Comparison of ENCODE assay signal across 26 cellular contexts in genomic region chr1:108886292-108886691, GRCh38. TPM values are rescaled to one million over a fixed set of nuclear protein-coding genes. Genes with fewer than 3 reads are reported as not detected.
"Had no signal": no experiment of that assay in that cellular context is flagged by ENCODE, and none has a peak within 500 bp of the region (broad histone marks: within the 10 kb centered on the region; RNA-seq: fewer than 3 reads in every experiment).

No MANE protein-coding gene starts in this region.

- H2AFZ ChIP-seq: hepatocyte had no signal

- ATAC-seq: esophagus mucosa; foreskin keratinocyte; gastroesophageal sphincter; heart left ventricle; left cardiac atrium; left lung; naive thymus-derived CD4-positive, alpha-beta T cell; sciatic nerve; stimulated activated memory B cell treated with anti-CD40 and anti-IgM and Interleukin-4, amounts not matched to agents 10 μg/mL and 1 μg/mL and 100 μg/mL, for 72 hours; upper lobe of right lung had no signal

- H3K9me3 Mint-ChIP-seq: naive thymus-derived CD4-positive, alpha-beta T cell; nephron; stimulated activated memory B cell treated with anti-CD40 and anti-IgM and Interleukin-4, amounts not matched to agents 10 μg/mL and 1 μg/mL and 100 μg/mL, for 72 hours; stimulated activated naive CD8-positive, alpha-beta T cell treated with anti-CD3 and anti-CD28 coated beads, Interleukin-15, Interleukin-2, amounts not matched to agents 100 ng/mL and 50 ng/mL, for 24 hours had no signal

- H3K9me3 ChIP-seq: gastroesophageal sphincter, heart left ventricle, left lung, prostate gland, right atrium auricular region, thoracic aorta, tibial nerve, upper lobe of right lung, uterus had no signal

- H3K27me3 Mint-ChIP-seq: stimulated activated memory B cell treated with anti-CD40 and anti-IgM and Interleukin-4, amounts not matched to agents 10 μg/mL and 1 μg/mL and 100 μg/mL, for 72 hours had no signal

- DNase-seq: cerebellar nuclear complex; cortex of kidney; foreskin keratinocyte; heart left ventricle; left cardiac atrium; left lung; mammary epithelial cell; mesendoderm; midbrain; naive thymus-derived CD4-positive, alpha-beta T cell; nucleus accumbens; stimulated activated CD4-positive, alpha-beta T cell treated with anti-CD3 and anti-CD28 coated beads, Interleukin-4, amount 100 ng/mL, for 4 hours; upper lobe of right lung; uterus had no signal

- H3K36me3 ChIP-seq: heart left ventricle, left lung, prostate gland, right atrium auricular region, thoracic aorta, tibial nerve, upper lobe of right lung, uterus had no signal

- H3K36me3 Mint-ChIP-seq: stimulated activated memory B cell treated with anti-CD40 and anti-IgM and Interleukin-4, amounts not matched to agents 10 μg/mL and 1 μg/mL and 100 μg/mL, for 72 hours had no signal

- H3K4me3 ChIP-seq: gastroesophageal sphincter, heart left ventricle, hepatocyte, left lung, prostate gland, right atrium auricular region, thoracic aorta, tibial nerve, upper lobe of right lung, uterus had no signal

- H3K4me3 Mint-ChIP-seq: naive thymus-derived CD4-positive, alpha-beta T cell; nephron; stimulated activated memory B cell treated with anti-CD40 and anti-IgM and Interleukin-4, amounts not matched to agents 10 μg/mL and 1 μg/mL and 100 μg/mL, for 72 hours; stimulated activated naive CD8-positive, alpha-beta T cell treated with anti-CD3 and anti-CD28 coated beads, Interleukin-15, Interleukin-2, amounts not matched to agents 100 ng/mL and 50 ng/mL, for 24 hours had no signal

- H3K4me1 Mint-ChIP-seq: stimulated activated memory B cell treated with anti-CD40 and anti-IgM and Interleukin-4, amounts not matched to agents 10 μg/mL and 1 μg/mL and 100 μg/mL, for 72 hours had no signal

- H3K27ac Mint-ChIP-seq: naive thymus-derived CD4-positive, alpha-beta T cell; nephron; stimulated activated memory B cell treated with anti-CD40 and anti-IgM and Interleukin-4, amounts not matched to agents 10 μg/mL and 1 μg/mL and 100 μg/mL, for 72 hours; stimulated activated naive CD8-positive, alpha-beta T cell treated with anti-CD3 and anti-CD28 coated beads, Interleukin-15, Interleukin-2, amounts not matched to agents 100 ng/mL and 50 ng/mL, for 24 hours had no signal

- H3K27ac ChIP-seq: epithelial cell of prostate, foreskin keratinocyte, gastroesophageal sphincter, heart left ventricle, hepatocyte, left lung, prostate gland, right atrium auricular region, thoracic aorta, tibial nerve, upper lobe of right lung, uterus had no signal

- H3K4me2 ChIP-seq: hepatocyte had no signal

- H3K4me1 ChIP-seq: right atrium auricular region, uterus had no signal

- H3K27me3 ChIP-seq: foreskin keratinocyte, gastroesophageal sphincter, heart left ventricle, hepatocyte, left lung, right atrium auricular region, tibial nerve, upper lobe of right lung, uterus had no signal

RNA-seq across cellular contexts. Expression of gene AKNAD1, which starts 29.4 kb away (rescaled TPM):
- total RNA-seq: left cardiac atrium; left lung; naive thymus-derived CD4-positive, alpha-beta T cell; right atrium auricular region; thoracic aorta had no signal
- polyA plus RNA-seq: hepatocyte; naive thymus-derived CD4-positive, alpha-beta T cell had no signal
